Comparison of ENCODE assay signal across 1 cellular context in the genomic region with DNA sequence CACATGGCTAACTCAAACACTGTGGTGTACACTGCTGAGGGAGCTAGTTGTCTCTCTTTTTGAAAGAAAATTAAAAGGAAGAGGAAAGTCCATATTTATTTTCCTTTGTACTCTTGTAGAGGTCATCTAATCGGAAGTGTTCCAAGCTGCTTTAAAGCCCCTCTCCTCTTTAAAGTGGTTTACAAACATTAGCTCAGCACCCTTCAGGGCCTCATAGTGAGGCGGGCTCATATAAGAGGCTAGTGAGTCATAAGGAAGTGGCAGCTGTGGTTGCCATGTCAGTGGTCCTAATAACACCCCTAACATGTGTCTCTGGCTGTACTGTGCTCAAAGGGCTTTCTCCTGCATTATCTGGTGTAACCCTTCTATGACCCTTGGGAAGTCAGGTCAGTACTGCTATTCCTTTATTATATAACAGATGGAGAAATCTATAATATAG.
TF ChIP-seq lines count a peak whose summit lies in the region.

No MANE protein-coding gene starts in this region.

TF ChIP-seq in HepG2, 621 proteins besides CTCF, POLR2A, EP300 and RAD21 (continued from another document and continues in another):
- TF ChIP-seq, protein P1, sequence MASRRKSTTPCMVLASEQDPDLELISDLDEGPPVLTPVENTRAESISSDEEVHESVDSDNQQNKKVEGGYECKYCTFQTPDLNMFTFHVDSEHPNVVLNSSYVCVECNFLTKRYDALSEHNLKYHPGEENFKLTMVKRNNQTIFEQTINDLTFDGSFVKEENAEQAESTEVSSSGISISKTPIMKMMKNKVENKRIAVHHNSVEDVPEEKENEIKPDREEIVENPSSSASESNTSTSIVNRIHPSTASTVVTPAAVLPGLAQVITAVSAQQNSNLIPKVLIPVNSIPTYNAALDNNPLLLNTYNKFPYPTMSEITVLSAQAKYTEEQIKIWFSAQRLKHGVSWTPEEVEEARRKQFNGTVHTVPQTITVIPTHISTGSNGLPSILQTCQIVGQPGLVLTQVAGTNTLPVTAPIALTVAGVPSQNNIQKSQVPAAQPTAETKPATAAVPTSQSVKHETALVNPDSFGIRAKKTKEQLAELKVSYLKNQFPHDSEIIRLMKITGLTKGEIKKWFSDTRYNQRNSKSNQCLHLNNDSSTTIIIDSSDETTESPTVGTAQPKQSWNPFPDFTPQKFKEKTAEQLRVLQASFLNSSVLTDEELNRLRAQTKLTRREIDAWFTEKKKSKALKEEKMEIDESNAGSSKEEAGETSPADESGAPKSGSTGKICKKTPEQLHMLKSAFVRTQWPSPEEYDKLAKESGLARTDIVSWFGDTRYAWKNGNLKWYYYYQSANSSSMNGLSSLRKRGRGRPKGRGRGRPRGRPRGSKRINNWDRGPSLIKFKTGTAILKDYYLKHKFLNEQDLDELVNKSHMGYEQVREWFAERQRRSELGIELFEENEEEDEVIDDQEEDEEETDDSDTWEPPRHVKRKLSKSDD (CRISPR knock-in tag; IDR thresholded peaks at IDR 0.05; ENCODE audit: low read depth) = 0 out of 2 replicates have a peak, but pooled peaks have one; percentile 17
- TF ChIP-seq MIER3 (CRISPR knock-in tag; IDR thresholded peaks at IDR 0.05; ENCODE audit: borderline replicate concordance) = 0 out of 2 replicates have a peak, but pooled peaks have one; percentile 65
- TF ChIP-seq, protein P2, sequence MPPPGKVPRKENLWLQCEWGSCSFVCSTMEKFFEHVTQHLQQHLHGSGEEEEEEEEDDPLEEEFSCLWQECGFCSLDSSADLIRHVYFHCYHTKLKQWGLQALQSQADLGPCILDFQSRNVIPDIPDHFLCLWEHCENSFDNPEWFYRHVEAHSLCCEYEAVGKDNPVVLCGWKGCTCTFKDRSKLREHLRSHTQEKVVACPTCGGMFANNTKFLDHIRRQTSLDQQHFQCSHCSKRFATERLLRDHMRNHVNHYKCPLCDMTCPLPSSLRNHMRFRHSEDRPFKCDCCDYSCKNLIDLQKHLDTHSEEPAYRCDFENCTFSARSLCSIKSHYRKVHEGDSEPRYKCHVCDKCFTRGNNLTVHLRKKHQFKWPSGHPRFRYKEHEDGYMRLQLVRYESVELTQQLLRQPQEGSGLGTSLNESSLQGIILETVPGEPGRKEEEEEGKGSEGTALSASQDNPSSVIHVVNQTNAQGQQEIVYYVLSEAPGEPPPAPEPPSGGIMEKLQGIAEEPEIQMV (CRISPR knock-in tag; IDR thresholded peaks at IDR 0.05; ENCODE audit: low read depth) = 0 out of 2 replicates have a peak, but pooled peaks have one; percentile 65
- TF ChIP-seq ZNF530 (CRISPR knock-in tag; IDR thresholded peaks at IDR 0.05; ENCODE audit: low read depth) = no peak
- peak; percentile 78; the same call in 1 of the 2 replicates for TF ChIP-seq GFI1 (CRISPR knock-in tag; IDR thresholded peaks at IDR 0.05; ENCODE audit: borderline replicate concordance)
- peak; percentile 31; the same call in 1 of the 2 replicates for TF ChIP-seq DMAP1 (CRISPR knock-in tag; IDR thresholded peaks at IDR 0.05)
- TF ChIP-seq MTA1 (CRISPR knock-in tag; IDR thresholded peaks at IDR 0.05; ENCODE audit: borderline replicate concordance) = no peak; the same call in 1 of the 2 replicates
- TF ChIP-seq, protein P3, sequence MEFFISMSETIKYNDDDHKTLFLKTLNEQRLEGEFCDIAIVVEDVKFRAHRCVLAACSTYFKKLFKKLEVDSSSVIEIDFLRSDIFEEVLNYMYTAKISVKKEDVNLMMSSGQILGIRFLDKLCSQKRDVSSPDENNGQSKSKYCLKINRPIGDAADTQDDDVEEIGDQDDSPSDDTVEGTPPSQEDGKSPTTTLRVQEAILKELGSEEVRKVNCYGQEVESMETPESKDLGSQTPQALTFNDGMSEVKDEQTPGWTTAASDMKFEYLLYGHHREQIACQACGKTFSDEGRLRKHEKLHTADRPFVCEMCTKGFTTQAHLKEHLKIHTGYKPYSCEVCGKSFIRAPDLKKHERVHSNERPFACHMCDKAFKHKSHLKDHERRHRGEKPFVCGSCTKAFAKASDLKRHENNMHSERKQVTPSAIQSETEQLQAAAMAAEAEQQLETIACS (CRISPR knock-in tag; IDR thresholded peaks at IDR 0.05) = no peak
- TF ChIP-seq, protein P4, sequence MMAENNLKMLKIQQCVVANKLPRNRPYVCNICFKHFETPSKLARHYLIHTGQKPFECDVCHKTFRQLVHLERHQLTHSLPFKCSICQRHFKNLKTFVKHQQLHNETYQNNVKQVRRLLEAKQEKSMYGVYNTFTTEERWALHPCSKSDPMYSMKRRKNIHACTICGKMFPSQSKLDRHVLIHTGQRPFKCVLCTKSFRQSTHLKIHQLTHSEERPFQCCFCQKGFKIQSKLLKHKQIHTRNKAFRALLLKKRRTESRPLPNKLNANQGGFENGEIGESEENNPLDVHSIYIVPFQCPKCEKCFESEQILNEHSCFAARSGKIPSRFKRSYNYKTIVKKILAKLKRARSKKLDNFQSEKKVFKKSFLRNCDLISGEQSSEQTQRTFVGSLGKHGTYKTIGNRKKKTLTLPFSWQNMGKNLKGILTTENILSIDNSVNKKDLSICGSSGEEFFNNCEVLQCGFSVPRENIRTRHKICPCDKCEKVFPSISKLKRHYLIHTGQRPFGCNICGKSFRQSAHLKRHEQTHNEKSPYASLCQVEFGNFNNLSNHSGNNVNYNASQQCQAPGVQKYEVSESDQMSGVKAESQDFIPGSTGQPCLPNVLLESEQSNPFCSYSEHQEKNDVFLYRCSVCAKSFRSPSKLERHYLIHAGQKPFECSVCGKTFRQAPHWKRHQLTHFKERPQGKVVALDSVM (CRISPR knock-in tag; IDR thresholded peaks at IDR 0.05) = no peak; the same call in 1 of the 2 replicates
- TF ChIP-seq CEBPG (CRISPR knock-in tag; IDR thresholded peaks at IDR 0.05) = peak; percentile 77
- no peak for TF ChIP-seq SRF (IDR thresholded peaks at IDR 0.05; ENCODE audit: low read depth, low read length)
- peak; percentile 99 for TF ChIP-seq NFIC (IDR thresholded peaks at IDR 0.05; ENCODE audit: low read length)
- TF ChIP-seq, protein P5, sequence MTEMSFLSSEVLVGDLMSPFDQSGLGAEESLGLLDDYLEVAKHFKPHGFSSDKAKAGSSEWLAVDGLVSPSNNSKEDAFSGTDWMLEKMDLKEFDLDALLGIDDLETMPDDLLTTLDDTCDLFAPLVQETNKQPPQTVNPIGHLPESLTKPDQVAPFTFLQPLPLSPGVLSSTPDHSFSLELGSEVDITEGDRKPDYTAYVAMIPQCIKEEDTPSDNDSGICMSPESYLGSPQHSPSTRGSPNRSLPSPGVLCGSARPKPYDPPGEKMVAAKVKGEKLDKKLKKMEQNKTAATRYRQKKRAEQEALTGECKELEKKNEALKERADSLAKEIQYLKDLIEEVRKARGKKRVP (CRISPR knock-in tag; IDR thresholded peaks at IDR 0.05) = peak in 1 of 2 experiments; percentile 59; a peak in 1 of 4 replicates
- 0 out of 2 replicates have a peak, but pooled peaks have one; percentile 38 for TF ChIP-seq TMF1 (CRISPR knock-in tag; IDR thresholded peaks at IDR 0.05; ENCODE audit: low read depth)
- TF ChIP-seq AKAP8 (CRISPR knock-in tag; IDR thresholded peaks at IDR 0.05) = peak; percentile 86; the same call in 1 of the 2 replicates
- peak; percentile 71; the same call in 1 of the 2 replicates for TF ChIP-seq ZNF747 (CRISPR knock-in tag; IDR thresholded peaks at IDR 0.05; ENCODE audit: borderline replicate concordance)
- TF ChIP-seq HHEX (CRISPR knock-in tag; IDR thresholded peaks at IDR 0.05) = peak; percentile 99
- TF ChIP-seq, protein P6, sequence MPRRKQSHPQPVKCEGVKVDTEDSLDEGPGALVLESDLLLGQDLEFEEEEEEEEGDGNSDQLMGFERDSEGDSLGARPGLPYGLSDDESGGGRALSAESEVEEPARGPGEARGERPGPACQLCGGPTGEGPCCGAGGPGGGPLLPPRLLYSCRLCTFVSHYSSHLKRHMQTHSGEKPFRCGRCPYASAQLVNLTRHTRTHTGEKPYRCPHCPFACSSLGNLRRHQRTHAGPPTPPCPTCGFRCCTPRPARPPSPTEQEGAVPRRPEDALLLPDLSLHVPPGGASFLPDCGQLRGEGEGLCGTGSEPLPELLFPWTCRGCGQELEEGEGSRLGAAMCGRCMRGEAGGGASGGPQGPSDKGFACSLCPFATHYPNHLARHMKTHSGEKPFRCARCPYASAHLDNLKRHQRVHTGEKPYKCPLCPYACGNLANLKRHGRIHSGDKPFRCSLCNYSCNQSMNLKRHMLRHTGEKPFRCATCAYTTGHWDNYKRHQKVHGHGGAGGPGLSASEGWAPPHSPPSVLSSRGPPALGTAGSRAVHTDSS (CRISPR knock-in tag; conservative IDR thresholded peaks at IDR 0.05) = 0 out of 2 replicates have a peak, but pooled peaks have one; percentile 28
- TF ChIP-seq, protein P7, sequence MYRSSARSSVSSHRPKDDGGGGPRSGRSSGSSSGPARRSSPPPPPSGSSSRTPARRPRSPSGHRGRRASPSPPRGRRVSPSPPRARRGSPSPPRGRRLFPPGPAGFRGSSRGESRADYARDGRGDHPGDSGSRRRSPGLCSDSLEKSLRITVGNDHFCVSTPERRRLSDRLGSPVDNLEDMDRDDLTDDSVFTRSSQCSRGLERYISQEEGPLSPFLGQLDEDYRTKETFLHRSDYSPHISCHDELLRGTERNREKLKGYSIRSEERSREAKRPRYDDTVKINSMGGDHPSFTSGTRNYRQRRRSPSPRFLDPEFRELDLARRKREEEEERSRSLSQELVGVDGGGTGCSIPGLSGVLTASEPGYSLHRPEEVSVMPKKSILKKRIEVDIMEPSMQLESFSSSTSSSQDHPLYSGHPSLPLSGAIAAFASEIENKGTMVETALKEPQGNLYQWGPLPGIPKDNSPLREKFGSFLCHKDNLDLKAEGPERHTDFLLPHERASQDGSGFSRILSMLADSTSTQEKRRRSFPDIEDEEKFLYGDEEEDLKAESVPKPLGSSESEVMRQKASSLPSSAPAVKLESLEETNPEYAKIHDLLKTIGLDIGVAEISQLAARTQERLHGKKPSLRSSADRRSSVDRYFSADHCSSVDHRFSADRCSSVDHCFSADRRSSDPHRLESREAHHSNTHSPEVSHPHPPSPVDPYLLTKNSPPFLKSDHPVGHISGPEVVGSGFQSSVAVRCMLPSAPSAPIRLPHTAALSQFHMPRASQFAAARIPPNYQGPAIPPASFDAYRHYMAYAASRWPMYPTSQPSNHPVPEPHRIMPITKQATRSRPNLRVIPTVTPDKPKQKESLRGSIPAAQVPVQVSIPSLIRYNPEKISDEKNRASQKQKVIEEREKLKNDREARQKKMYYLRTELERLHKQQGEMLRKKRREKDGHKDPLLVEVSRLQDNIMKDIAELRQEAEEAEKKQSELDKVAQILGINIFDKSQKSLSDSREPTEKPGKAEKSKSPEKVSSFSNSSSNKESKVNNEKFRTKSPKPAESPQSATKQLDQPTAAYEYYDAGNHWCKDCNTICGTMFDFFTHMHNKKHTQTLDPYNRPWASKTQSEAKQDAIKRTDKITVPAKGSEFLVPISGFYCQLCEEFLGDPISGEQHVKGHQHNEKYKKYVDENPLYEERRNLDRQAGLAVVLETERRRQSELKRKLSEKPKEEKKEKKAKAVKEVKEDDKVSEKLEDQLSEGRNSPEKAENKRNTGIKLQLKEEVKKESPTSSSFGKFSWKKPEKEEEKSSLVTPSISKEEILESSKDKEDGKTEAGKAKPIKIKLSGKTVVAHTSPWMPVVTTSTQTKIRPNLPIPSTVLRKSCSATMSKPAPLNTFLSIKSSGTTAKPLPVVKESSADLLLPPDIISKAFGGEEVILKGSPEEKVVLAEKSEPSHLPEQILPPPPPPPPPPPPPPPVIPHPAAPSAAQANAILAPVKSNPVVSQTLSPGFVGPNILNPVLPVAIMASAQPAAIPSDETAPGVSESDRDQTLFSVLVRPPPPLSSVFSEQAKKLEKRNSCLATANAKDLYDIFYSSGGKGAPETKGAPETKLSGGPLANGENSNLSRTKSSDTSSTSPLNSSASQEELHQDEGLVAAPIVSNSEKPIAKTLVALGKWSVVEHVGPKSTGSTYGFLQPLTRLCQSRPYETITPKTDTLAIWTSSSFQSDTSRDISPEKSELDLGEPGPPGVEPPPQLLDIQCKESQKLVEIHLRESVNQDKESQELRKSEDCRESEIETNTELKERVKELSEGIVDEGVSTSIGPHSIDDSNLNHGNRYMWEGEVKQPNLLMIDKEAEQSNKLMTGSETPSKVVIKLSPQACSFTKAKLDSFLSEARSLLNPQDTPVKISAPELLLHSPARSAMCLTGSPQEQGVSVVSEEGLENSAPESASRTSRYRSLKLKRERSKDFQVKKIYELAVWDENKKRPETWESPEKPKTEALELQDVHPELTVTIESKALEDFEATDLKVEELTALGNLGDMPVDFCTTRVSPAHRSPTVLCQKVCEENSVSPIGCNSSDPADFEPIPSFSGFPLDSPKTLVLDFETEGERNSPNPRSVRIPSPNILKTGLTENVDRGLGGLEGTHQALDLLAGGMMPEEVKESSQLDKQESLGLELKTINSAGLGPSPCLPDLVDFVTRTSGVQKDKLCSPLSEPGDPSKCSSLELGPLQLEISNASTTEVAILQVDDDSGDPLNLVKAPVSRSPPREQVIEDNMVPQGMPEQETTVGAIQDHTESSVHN (CRISPR knock-in tag; IDR thresholded peaks at IDR 0.05) = no peak
- TF ChIP-seq ZNF720 (CRISPR knock-in tag; IDR thresholded peaks at IDR 0.05) = no peak
- TF ChIP-seq ZNF24 (IDR thresholded peaks at IDR 0.05) = no peak
- no peak for TF ChIP-seq NPAS2 (CRISPR knock-in tag; IDR thresholded peaks at IDR 0.05; ENCODE audit: borderline replicate concordance)
- TF ChIP-seq ZNF282 (IDR thresholded peaks at IDR 0.05; ENCODE audit: partially characterized antibody) = no peak
- TF ChIP-seq MAFK (conservative IDR thresholded peaks at IDR 0.05 in 1 of 2, IDR thresholded peaks at IDR 0.05 in 1 of 2; ENCODE audit: low read length in 2 of 2) = no peak; a peak in 1 of 4 replicates
- TF ChIP-seq SMARCE1 (IDR thresholded peaks at IDR 0.05; ENCODE audit: borderline replicate concordance) = no peak
- TF ChIP-seq FOXA1 (IDR thresholded peaks at IDR 0.05) = peak; percentile 81
- TF ChIP-seq FOXA1 (CRISPR knock-in tag; IDR thresholded peaks at IDR 0.05) = peak; percentile 96
- TF ChIP-seq WIZ (CRISPR knock-in tag; IDR thresholded peaks at IDR 0.05) = no peak
- peak; percentile 82 for TF ChIP-seq SKI (IDR thresholded peaks at IDR 0.05; ENCODE audit: partially characterized antibody)
- TF ChIP-seq, protein P8, sequence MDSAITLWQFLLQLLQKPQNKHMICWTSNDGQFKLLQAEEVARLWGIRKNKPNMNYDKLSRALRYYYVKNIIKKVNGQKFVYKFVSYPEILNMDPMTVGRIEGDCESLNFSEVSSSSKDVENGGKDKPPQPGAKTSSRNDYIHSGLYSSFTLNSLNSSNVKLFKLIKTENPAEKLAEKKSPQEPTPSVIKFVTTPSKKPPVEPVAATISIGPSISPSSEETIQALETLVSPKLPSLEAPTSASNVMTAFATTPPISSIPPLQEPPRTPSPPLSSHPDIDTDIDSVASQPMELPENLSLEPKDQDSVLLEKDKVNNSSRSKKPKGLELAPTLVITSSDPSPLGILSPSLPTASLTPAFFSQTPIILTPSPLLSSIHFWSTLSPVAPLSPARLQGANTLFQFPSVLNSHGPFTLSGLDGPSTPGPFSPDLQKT (CRISPR knock-in tag; IDR thresholded peaks at IDR 0.05; ENCODE audit: borderline replicate concordance) = no peak
- TF ChIP-seq, protein P9, sequence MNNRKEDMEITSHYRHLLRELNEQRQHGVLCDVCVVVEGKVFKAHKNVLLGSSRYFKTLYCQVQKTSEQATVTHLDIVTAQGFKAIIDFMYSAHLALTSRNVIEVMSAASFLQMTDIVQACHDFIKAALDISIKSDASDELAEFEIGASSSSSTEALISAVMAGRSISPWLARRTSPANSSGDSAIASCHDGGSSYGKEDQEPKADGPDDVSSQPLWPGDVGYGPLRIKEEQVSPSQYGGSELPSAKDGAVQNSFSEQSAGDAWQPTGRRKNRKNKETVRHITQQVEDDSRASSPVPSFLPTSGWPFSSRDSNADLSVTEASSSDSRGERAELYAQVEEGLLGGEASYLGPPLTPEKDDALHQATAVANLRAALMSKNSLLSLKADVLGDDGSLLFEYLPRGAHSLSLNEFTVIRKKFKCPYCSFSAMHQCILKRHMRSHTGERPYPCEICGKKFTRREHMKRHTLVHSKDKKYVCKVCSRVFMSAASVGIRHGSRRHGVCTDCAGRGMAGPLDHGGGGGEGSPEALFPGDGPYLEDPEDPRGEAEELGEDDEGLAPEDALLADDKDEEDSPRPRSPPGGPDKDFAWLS (CRISPR knock-in tag; IDR thresholded peaks at IDR 0.05; ENCODE audit: borderline replicate concordance) = no peak
- TF ChIP-seq SNAPC2 (CRISPR knock-in tag; IDR thresholded peaks at IDR 0.05) = peak; percentile 95
